17 cellular contexts compared by ENCODE assay signal in genomic region chr20:17710379-17711305, GRCh38. TPM values are rescaled to one million over a fixed set of nuclear protein-coding genes. Genes with fewer than 3 reads are reported as not detected.
DNase-seq lines count a peak whose midpoint lies in the region; FAIRE-seq and TF ChIP-seq lines count a peak whose summit lies in the region.
"Had no signal": no experiment of that assay in that cellular context is flagged by ENCODE, and none has a peak within 500 bp of the region (broad histone marks: within the 10 kb centered on the region; RNA-seq: fewer than 3 reads in every experiment).

No MANE protein-coding gene starts in this region.

- FAIRE-seq in H1 (lab: Jason Lieb, UNC) = no peak
- FAIRE-seq: keratinocyte had no signal

- peak overlapping the region; percentile 75 for H4K8ac ChIP-seq in H1 (ENCODE audit: extremely low read depth, insufficient read depth, low read length)

- POLR2A ChIA-PET in H1 (lab: Charles Lee; ENCODE audit: partially characterized antibody) = no interaction called here

- no peak for TF ChIP-seq EP300 in H1 (IDR thresholded peaks at IDR 0.05; ENCODE audit: borderline replicate concordance in 1 of 2, low read depth in 2 of 2, low read length in 2 of 2)

- H4K91ac ChIP-seq in H1 (replicated peaks; ENCODE audit: insufficient read length, low read length) = no peak overlapping the region

- H2BK15ac ChIP-seq in H1 (ENCODE audit: low read length) = peak overlapping the region; percentile 29; the same call in 1 of the 2 replicates

- no peak overlapping the region for H3K4me3 ChIP-seq in NT2/D1 (ENCODE audit: insufficient read length, low read depth)
- no peak overlapping the region for H3K4me3 ChIP-seq in H1 (ENCODE audit: extremely low read depth in 1 of 4, insufficient read depth in 2 of 4, low read depth in 3 of 4, low read length in 4 of 4)
- H3K4me3 ChIP-seq in mesodermal cell (ENCODE audit: extremely low read depth, insufficient read depth, low read length, poor library complexity, severe bottlenecking) = no peak overlapping the region
- no peak overlapping the region for H3K4me3 ChIP-seq in brain microvascular endothelial cell (ENCODE audit: low read depth, low read length)
- H3K4me3 ChIP-seq: esophagus muscularis mucosa, GM23248, ovary had no signal

- no peak overlapping the region for H3K4me2 ChIP-seq in H1 (ENCODE audit: insufficient read depth in 1 of 2, low read depth in 2 of 2, low read length in 2 of 2)

- no peaks in the 10 kb centered on the region for H3K79me1 ChIP-seq in H1 (ENCODE audit: low read depth, low read length)

- TF ChIP-seq POLR2A in H1 (IDR thresholded peaks at IDR 0.05; ENCODE audit: control extremely low read depth in 1 of 2, low read depth in 2 of 2, low read length in 2 of 2) = no peak

- peak overlapping the region; percentile 21 for H2AFZ ChIP-seq in H1 (ENCODE audit: low read length)
- H2AFZ ChIP-seq: GM23248 had no signal

- peak overlapping the region; percentile 72 for H3K9ac ChIP-seq in NT2/D1 (ENCODE audit: insufficient read length, low read depth)
- H3K9ac ChIP-seq in H1 (replicated peaks in 1 of 4; ENCODE audit: extremely low read depth in 1 of 4, low read depth in 3 of 4, low read length in 3 of 4) = no peak overlapping the region
- H3K9ac ChIP-seq: GM23248 had no signal

- H3K27ac ChIP-seq in H1 (ENCODE audit: low read depth, low read length) (no peak overlapping the region), mesodermal cell (ENCODE audit: low read depth, low read length, severe bottlenecking) (peak overlapping the region; percentile 71), brain microvascular endothelial cell (no peak overlapping the region)
- H3K27ac ChIP-seq: esophagus muscularis mucosa, GM23248, ovary had no signal

- H3K9me3 ChIP-seq in NT2/D1 (ENCODE audit: insufficient read depth, low read length) = no peaks in the 10 kb centered on the region
- no peaks in the 10 kb centered on the region for H3K9me3 ChIP-seq in H1 (ENCODE audit: insufficient read depth in 2 of 2, low read depth in 1 of 2, low read length in 1 of 2)
- H3K9me3 ChIP-seq in mesodermal cell (ENCODE audit: control insufficient read depth, low read length) = no peaks in the 10 kb centered on the region
- H3K9me3 ChIP-seq: esophagus muscularis mucosa, ovary had no signal

- peaks cover 12% of the 10 kb centered on the region for H3K4me1 ChIP-seq in NT2/D1 (ENCODE audit: insufficient read depth, insufficient read length)
- H3K4me1 ChIP-seq in H1 (replicated peaks in 1 of 4; ENCODE audit: control insufficient read depth in 3 of 4, insufficient read depth in 4 of 4, low read length in 3 of 4) = peaks cover 2 to 12% (median 7%) of the 10 kb centered on the region in 4 experiments
- H3K4me1 ChIP-seq in mesodermal cell (ENCODE audit: control insufficient read depth, insufficient read depth, low read length, poor library complexity, severe bottlenecking) = peaks cover 19% of the 10 kb centered on the region

- H2BK12ac ChIP-seq in H1 (ENCODE audit: low read depth, low read length) = peak overlapping the region; percentile 68; the same call in 1 of the 2 replicates

- no peak overlapping the region for H3K4ac ChIP-seq in H1 (replicated peaks; ENCODE audit: insufficient read length, low read depth, low read length)

- peak overlapping the region; percentile 44; the same call in 1 of the 2 replicates for H2BK5ac ChIP-seq in H1 (ENCODE audit: low read depth, low read length)

- no peak for TF ChIP-seq RAD21 in H1 (IDR thresholded peaks at IDR 0.05 in 1 of 2, conservative IDR thresholded peaks at IDR 0.05 in 1 of 2; ENCODE audit: low read depth in 2 of 2, low read length in 2 of 2)

- H3K79me2 ChIP-seq in H1 (ENCODE audit: control insufficient read depth in 1 of 2, insufficient read depth in 2 of 2, low read length in 2 of 2) = no peaks in the 10 kb centered on the region

- no peak overlapping the region for H4K5ac ChIP-seq in H1 (ENCODE audit: insufficient read length, low read depth, low read length)

- no peak overlapping the region for H3K23ac ChIP-seq in H1 (ENCODE audit: insufficient read length)

- in situ Hi-C loops in brain microvascular endothelial cell (cut with HindIII; ENCODE audit: low pct_ligation_motif_present, low sequenced_read_pairs) = no loop called here

- H3K27me3 ChIP-seq in NT2/D1 (ENCODE audit: insufficient read depth, insufficient read length) = no peaks in the 10 kb centered on the region
- no peaks in the 10 kb centered on the region for H3K27me3 ChIP-seq in H1 (replicated peaks in 1 of 4; ENCODE audit: control insufficient read depth in 3 of 4, extremely low read depth in 1 of 4, insufficient read depth in 3 of 4, low read length in 3 of 4)
- H3K27me3 ChIP-seq in brain microvascular endothelial cell (replicated peaks) = no peaks in the 10 kb centered on the region
- H3K27me3 ChIP-seq: esophagus muscularis mucosa, ovary had no signal

- H2BK120ac ChIP-seq in H1 (replicated peaks; ENCODE audit: low read depth, low read length) = no peak overlapping the region

- H3K56ac ChIP-seq in H1 (replicated peaks; ENCODE audit: insufficient read length, low read depth, low read length) = no peak overlapping the region

- CTCF ChIA-PET in H1 (lab: Charles Lee; ENCODE audit: partially characterized antibody) = interaction anchor here (1.0 to 4.2 kb wide), 12 partner anchors 8 to 228 kb away, joined by 3 to 14 read pairs (median 4); partner anchors contain the start of genes BANF2 and RRBP1

- H3K36me3 ChIP-seq in NT2/D1 (ENCODE audit: insufficient read depth, insufficient read length, low read length) (no peaks in the 10 kb centered on the region), H1 (ENCODE audit: control insufficient read depth in 2 of 4, insufficient read depth in 4 of 4, low read length in 3 of 4) (no peaks in the 10 kb centered on the region), mesodermal cell (ENCODE audit: control insufficient read depth, insufficient read depth, low read length) (no peaks in the 10 kb centered on the region), brain microvascular endothelial cell (replicated peaks) (no peaks in the 10 kb centered on the region)
- H3K36me3 ChIP-seq: esophagus muscularis mucosa, ovary had no signal

- no peak for DNase-seq in NT2/D1 (ENCODE audit: low read depth, low spot score)
- DNase-seq in H1 (ENCODE audit: low read depth in 1 of 2, low spot score in 2 of 2) = no peak
- peak; percentile 49 for DNase-seq in ureter (ENCODE audit: low spot score)
- no peak for DNase-seq in NCI-H2107 (lab: John Stamatoyannopoulos, UW)
- no peak for DNase-seq in stimulated activated CD4-positive, alpha-beta T cell treated with anti-CD3 and anti-CD28 coated beads, Interleukin-2, amount 100 ng/mL, for 48 hours
- no peak for DNase-seq in brain microvascular endothelial cell
- DNase-seq: activated CD4-positive, alpha-beta T cell treated with anti-CD3 and anti-CD28 coated beads, Interleukin-2, amount 10 ng/mL, durations not matched to agents 24 days and 14 days; GM23248; NCI-H1436 treated with DMSO at 0.1 percent for 48 hours; ovary had no signal

- 0 out of 2 replicates have a peak, but pooled peaks cover 2% of the 10 kb centered on the region for H3K23me2 ChIP-seq in H1 (ENCODE audit: low read depth, low read length)

- TF ChIP-seq CTCF in H1 (IDR thresholded peaks at IDR 0.05; ENCODE audit: control extremely low read depth in 1 of 3, insufficient read depth in 1 of 3, low read depth in 1 of 3, low read length in 3 of 3) (no peak), brain microvascular endothelial cell (IDR thresholded peaks at IDR 0.05; ENCODE audit: low read depth, low read length, missing control alignments) (no peak)

- 0 out of 2 replicates have a peak overlapping the region, but pooled peaks have one; percentile 34 for H2BK20ac ChIP-seq in H1 (ENCODE audit: low read length)

- H4K20me1 ChIP-seq in H1 (replicated peaks in 1 of 2; ENCODE audit: control insufficient read depth in 1 of 2, insufficient read depth in 2 of 2, low read length in 2 of 2) = no peaks in the 10 kb centered on the region

- H3K18ac ChIP-seq in H1 (ENCODE audit: extremely low read depth, low read length) = no peak overlapping the region

- H2AK5ac ChIP-seq in H1 (ENCODE audit: low read depth, low read length) = no peak overlapping the region; the same call in 1 of the 2 replicates

- no peak overlapping the region for H3K14ac ChIP-seq in H1 (ENCODE audit: insufficient read length)

- WGBS in H1 (ENCODE audit: extremely low coverage in 1 of 2, insufficient coverage in 1 of 2, insufficient read length in 1 of 2, insufficient replicate concordance in 2 of 2, low coverage in 1 of 2, low lambda C conversion rate in 2 of 2, missing lambda C conversion rate in 1 of 2), 2 experiments = 80% methylated on average over 21 of the region's 21 CpGs; no CpG with 5 or more reads in 1 of the 2 experiments
- 70 to 74% methylated on average over 15 to 16 of the region's 21 CpGs for WGBS in mesodermal cell (ENCODE audit: insufficient coverage in 2 of 2), 2 experiments

TF ChIP-seq in H1, 55 proteins besides CTCF, POLR2A, EP300 and RAD21 (continues in another document):
- TF ChIP-seq KDM1A (IDR thresholded peaks at IDR 0.05; ENCODE audit: borderline replicate concordance, low read length) (no peak), TCF12 (IDR thresholded peaks at IDR 0.05; ENCODE audit: low read depth, low read length) (no peak), HDAC2 (IDR thresholded peaks at IDR 0.05; ENCODE audit: borderline replicate concordance in 1 of 2, low read depth in 2 of 2, low read length in 2 of 2) (no peak)

RNA-seq across cellular contexts. Expression of gene BANF2, which starts 10.9 kb away (rescaled TPM):
- total RNA-seq in H1 (2021; fragmentation: NEBNext Ultra II Directional; extraction: Animal tissue kit (Norgen Biotek cat#: 25700)) = not detected in 2 replicates
- polyA plus RNA-seq in H1 (2011; rRNA removed) = not detected in 2 replicates
- polyA plus RNA-seq in H1 (2011; cell fraction: cytosol; rRNA removed) = not detected
- polyA plus RNA-seq in H1 (2011; cell fraction: nucleus; rRNA removed) = not detected
- polyA plus RNA-seq in H1 (2012, experiment 1 of 2) = not detected in 4 replicates
- polyA plus RNA-seq in H1 (2012, experiment 2 of 2) = not detected
- polyA plus RNA-seq in H1 (2013, experiment 1 of 2) = not detected
- polyA plus RNA-seq in H1 (2013, experiment 2 of 2) = not detected
- not detected in 2 replicates for polyA minus RNA-seq in H1 (2011; rRNA and poly(A)+ RNA removed)
- not detected for polyA minus RNA-seq in H1 (2011; cell fraction: cytosol; rRNA and poly(A)+ RNA removed)
- polyA minus RNA-seq in H1 (2011; cell fraction: nucleus; rRNA and poly(A)+ RNA removed) = not detected
- not detected for polyA plus RNA-seq in mesodermal cell (2013, experiment 1 of 2)
- polyA plus RNA-seq in mesodermal cell (2013, experiment 2 of 2) = not detected
- not detected for total RNA-seq in ureter
- total RNA-seq: activated CD4-positive, alpha-beta T cell treated with anti-CD3 and anti-CD28 coated beads, Interleukin-2, amount 10 ng/mL, durations not matched to agents 24 days and 14 days; activated T-helper 17 cell treated with anti-CD3 and anti-CD28 coated beads, Interleukin-2, amount 50 U/mL, for 72 hours; esophagus muscularis mucosa; GM23248; HT1080; ovary; SK-MEL-5; subcutaneous adipose tissue had no signal
- polyA plus RNA-seq: GM23248, keratinocyte, ovary had no signal

RNA-seq across cellular contexts. Expression of gene RRBP1, which starts 28.6 kb away (rescaled TPM):
- total RNA-seq in H1 (2021; fragmentation: NEBNext Ultra II Directional; extraction: Animal tissue kit (Norgen Biotek cat#: 25700)) = 153 and 157 TPM in 2 replicates
- 15.9 and 20.2 TPM in 2 replicates for polyA plus RNA-seq in H1 (2011; rRNA removed)
- 37.4 TPM for polyA plus RNA-seq in H1 (2011; cell fraction: cytosol; rRNA removed)
- polyA plus RNA-seq in H1 (2011; cell fraction: nucleus; rRNA removed) = 71.6 TPM
- polyA plus RNA-seq in H1 (2012, experiment 1 of 2) = 82.9 to 111 TPM (median 107 TPM) in 4 replicates
- 24.2 TPM for polyA plus RNA-seq in H1 (2012, experiment 2 of 2)
- 178 TPM for polyA plus RNA-seq in H1 (2013, experiment 1 of 2)
- 185 TPM for polyA plus RNA-seq in H1 (2013, experiment 2 of 2)
- 25.7 and 32.9 TPM in 2 replicates for polyA minus RNA-seq in H1 (2011; rRNA and poly(A)+ RNA removed)
- 45.1 TPM for polyA minus RNA-seq in H1 (2011; cell fraction: cytosol; rRNA and poly(A)+ RNA removed)
- polyA minus RNA-seq in H1 (2011; cell fraction: nucleus; rRNA and poly(A)+ RNA removed) = 40.6 TPM
- 104 TPM for polyA plus RNA-seq in mesodermal cell (2013, experiment 1 of 2)
- 107 TPM for polyA plus RNA-seq in mesodermal cell (2013, experiment 2 of 2)
- 144 TPM for total RNA-seq in ureter
